8 cellular contexts compared by ENCODE assay signal in the genomic region with DNA sequence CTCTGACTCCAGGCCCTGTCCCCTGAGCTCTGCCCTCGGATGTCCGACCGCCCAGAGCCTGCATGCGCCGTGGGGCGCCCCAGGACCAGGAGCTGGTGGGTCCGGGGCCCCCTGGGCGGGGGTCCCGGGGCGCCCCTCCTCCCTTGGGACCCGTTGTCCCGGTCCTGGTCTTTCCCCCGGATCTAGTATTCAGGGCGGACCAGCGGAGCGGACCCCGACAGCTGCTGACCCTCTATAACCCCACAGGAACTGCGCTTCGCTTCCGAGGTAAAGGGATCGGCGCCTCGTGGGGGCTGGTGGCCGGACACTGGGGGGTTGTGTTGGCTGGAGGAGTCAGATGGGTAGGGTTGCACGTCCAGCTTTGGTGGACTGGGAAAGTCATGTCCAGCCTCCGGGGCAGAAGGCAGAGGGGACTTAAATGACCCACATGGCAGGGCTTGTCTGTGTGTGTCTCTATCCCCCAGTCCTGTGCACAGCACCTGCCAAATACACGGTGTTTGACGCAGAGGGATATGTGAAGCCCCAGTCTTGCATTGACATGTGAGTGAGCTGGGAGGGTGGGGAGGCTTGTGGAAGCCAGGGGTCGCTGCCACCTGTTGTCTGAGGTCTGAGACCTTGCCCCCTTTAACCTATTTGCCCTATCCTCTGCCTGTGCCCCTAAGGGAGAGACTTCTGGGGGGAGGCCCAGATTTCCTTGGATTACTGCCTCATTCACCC. TPM values are rescaled to one million over a fixed set of nuclear protein-coding genes. Genes with fewer than 3 reads are reported as not detected.
DNase-seq lines count a peak whose midpoint lies in the region; ATAC-seq, FAIRE-seq and TF ChIP-seq lines count a peak whose summit lies in the region.

No MANE protein-coding gene starts in this region.

- 6% methylated on average over 26 of the region's 29 CpGs for WGBS in K562 (ENCODE audit: insufficient coverage, low coverage, missing lambda C conversion rate)
- 7% methylated on average over 6 of the region's 29 CpGs for WGBS in right lobe of liver (ENCODE audit: insufficient coverage, low coverage, low lambda C conversion rate, missing lambda C conversion rate)
- WGBS in transverse colon (ENCODE audit: low coverage in 1 of 2), 2 donors, result 1% methylated on average over 28 of the region's 29 CpGs; no CpG with 5 or more reads in 1 of the 2 donors

- H3K4me1 ChIP-seq in K562 (replicated peaks in 1 of 2; ENCODE audit: control insufficient read depth in 2 of 2, insufficient read depth in 2 of 2, low read length in 2 of 2) (peaks cover 19 to 28% of the 10 kb centered on the region in 2 experiments; a peak in 4 of 5 replicates), right lobe of liver (peaks cover 0 to 12% (median 0%) of the 10 kb centered on the region in 4 donors), transverse colon (peaks cover 4 to 20% (median 8%) of the 10 kb centered on the region in 4 donors)

- in situ Hi-C loops in K562 (cut with MboI), result no loop called here
- in situ Hi-C loops in transverse colon (cut with MboI; ENCODE audit: low pct_ligation_motif_present in 1 of 4, low pct_unique_long_range_greater_than_20kb in 1 of 4, low sequenced_read_pairs in 3 of 4), result no loop called here

- peak; percentile 42 to 50 for TF ChIP-seq RAD21 in K562 (CRISPR knock-in tag; conservative IDR thresholded peaks at IDR 0.05 in 1 of 2, IDR thresholded peaks at IDR 0.05 in 1 of 2)

- H3K9me1 ChIP-seq in K562 (ENCODE audit: control insufficient read depth, insufficient read depth, low read length), result no peaks in the 10 kb centered on the region

- TF ChIP-seq CTCF in LNCaP clone FGC (IDR thresholded peaks at IDR 0.05; ENCODE audit: control insufficient read depth, extremely low read depth, insufficient read depth) (no peak), K562 (IDR thresholded peaks at IDR 0.05 in 2 of 3, conservative IDR thresholded peaks at IDR 0.05 in 1 of 3; ENCODE audit: insufficient read depth in 2 of 3, low read depth in 1 of 3, low read length in 3 of 3) (peak; percentile 51 to 55 (median 53); a peak in 5 of 6 replicates), right lobe of liver (IDR thresholded peaks at IDR 0.05) (peak in 1 of 4 donors; percentile 8), transverse colon (IDR thresholded peaks at IDR 0.05) (no peak)

- POLR2A ChIA-PET in K562 (lab: Yijun Ruan, JAX), result interaction anchor here (0.6 to 5.9 kb wide), 18 partner anchors 10 to 184 kb away, joined by 3 to 54 read pairs (median 5); a partner anchor contains a TSS

- DNase-seq in LNCaP clone FGC (ENCODE audit: low read depth) (no peak), K562 (ENCODE audit: extremely low read depth in 1 of 4, low spot score in 3 of 4) (peak in 3 of 4 experiments; percentile 45 to 64 (median 63)), right lobe of liver (no peak), transverse colon (no peak), SIG-M5 treated with dmso at 0.1 percent for 504 hours (lab: John Stamatoyannopoulos, UW; ENCODE audit: unreplicated experiment) (no peak), pons (ENCODE audit: low spot score) (no peak), NCI-H524 treated with DMSO at 0.1 percent for 48 hours (lab: John Stamatoyannopoulos, UW) (no peak)

- H3K9ac ChIP-seq in K562 (ENCODE audit: insufficient read depth in 1 of 2, low read depth in 2 of 2, low read length in 2 of 2), result peak overlapping the region; percentile 63 to 95

- TF ChIP-seq EP300 in K562 (IDR thresholded peaks at IDR 0.05; ENCODE audit: low read length), result no peak
- TF ChIP-seq EP300 in transverse colon (IDR thresholded peaks at IDR 0.05; ENCODE audit: low read depth), result no peak

- H3K27ac ChIP-seq in K562 (ENCODE audit: extremely low read depth, low read depth, low read length) (peak overlapping the region; percentile 12; the same call in 2 of the 3 replicates), right lobe of liver (peak overlapping the region in 2 of 3 donors; percentile 69 to 94), transverse colon (peak overlapping the region; percentile 89 to 99 (median 92))

- peaks cover 6% of the 10 kb centered on the region; the same call in 2 of the 3 replicates for H3K79me2 ChIP-seq in K562 (ENCODE audit: control insufficient read depth, insufficient read depth, low read length)

- TSS peak; percentile 78 for BruUV-seq in K562 (replicated peaks; lab: Mats Ljungman, UMichigan)

- ATAC-seq in GM18511 (IDR thresholded peaks at IDR 0.05; ENCODE audit: unreplicated experiment) (peak; percentile 12), K562 (peak; percentile 35), right lobe of liver (peak; percentile 1 to 10 (median 2))

- peak overlapping the region; percentile 81 for H3K4me2 ChIP-seq in K562 (ENCODE audit: insufficient read depth, low read length)

- H2AFZ ChIP-seq in K562 (ENCODE audit: low read depth, low read length), result peak overlapping the region; percentile 41

- no peak for FAIRE-seq in K562 (lab: Jason Lieb, UNC)

- H3K36me3 ChIP-seq in K562 (ENCODE audit: control insufficient read depth, insufficient read depth, low read length) (peaks cover 3% of the 10 kb centered on the region; the same call in 1 of the 3 replicates), right lobe of liver (no peaks in the 10 kb centered on the region), transverse colon (no peaks in the 10 kb centered on the region)

- TF ChIP-seq POLR2A in K562 (conservative IDR thresholded peaks at IDR 0.05), result no peak
- no peak for TF ChIP-seq POLR2A in right lobe of liver (IDR thresholded peaks at IDR 0.05)
- TF ChIP-seq POLR2A in transverse colon (IDR thresholded peaks at IDR 0.05), result no peak

- intact Hi-C loops in K562 (cut with micrococcal nuclease), result loop anchor here (1.0 to 2.0 kb wide), 2 partner anchors 60 to 78 kb away; a partner anchor contains a TSS
- intact Hi-C loops in right lobe of liver (cut with DNase I), result no loop called here
- intact Hi-C loops in transverse colon (cut with DNase I; ENCODE audit: low total_unique reads), result no loop called here

- CTCF ChIA-PET in K562 (lab: Yijun Ruan, JAX; ENCODE audit: low intra/inter-chr PET ratio), result interaction anchor here (0.6 kb wide), 3 partner anchors 68 to 382 kb away, joined by 3 to 5 read pairs (median 3); no protein-coding TSS in a partner anchor

- no peaks in the 10 kb centered on the region for H3K27me3 ChIP-seq in K562 (ENCODE audit: control insufficient read depth in 2 of 2, insufficient read depth in 2 of 2, low read length in 2 of 2)
- no peaks in the 10 kb centered on the region for H3K27me3 ChIP-seq in right lobe of liver
- no peaks in the 10 kb centered on the region for H3K27me3 ChIP-seq in transverse colon

- no peaks in the 10 kb centered on the region for H4K20me1 ChIP-seq in K562 (replicated peaks; ENCODE audit: control insufficient read depth, insufficient read depth, low read length)

- H3K4me3 ChIP-seq in LNCaP clone FGC (ENCODE audit: low read depth, low read length) (peak overlapping the region; percentile 89), K562 (peak overlapping the region; percentile 52), right lobe of liver (peak overlapping the region; percentile 68 to 73 (median 71)), transverse colon (peak overlapping the region; percentile 51 to 89 (median 70))

- H3K9me3 ChIP-seq in K562 (replicated peaks; ENCODE audit: control insufficient read depth, insufficient read depth, low read depth, low read length) (no peaks in the 10 kb centered on the region), right lobe of liver (no peaks in the 10 kb centered on the region), transverse colon (no peaks in the 10 kb centered on the region)

RNA-seq across cellular contexts. Expression of a gene that starts 0.5 kb away (rescaled TPM):
- 7.4 and 17.6 TPM in 2 replicates for total RNA-seq in K562 (2011; cell fraction: chromatin; rRNA removed; ENCODE audit: low replicate concordance)
- 17.5 and 20.3 TPM in 2 replicates for total RNA-seq in K562 (2011; cell fraction: nucleolus; rRNA removed)
- 13.9 and 15.0 TPM in 2 replicates for total RNA-seq in K562 (2011; cell fraction: nucleoplasm; rRNA removed)
- total RNA-seq in K562 (2014; rRNA removed), result 7.3 and 18.3 TPM in 2 replicates
- 3.4 and 4.3 TPM in 2 replicates for total RNA-seq in K562 (2014; rRNA removed; fragmentation: Illumina TruSeq; extraction: Trizol)
- 5.8 and 6.9 TPM in 2 replicates for total RNA-seq in K562 (2015; rRNA removed; fragmentation: Illumina TruSeq; extraction: Trizol)
- 29.0 and 32.1 TPM in 2 replicates for total RNA-seq in K562 (2021)
- 9.1 and 18.6 TPM in 2 replicates for polyA plus RNA-seq in K562 (2011; rRNA removed)
- polyA plus RNA-seq in K562 (2011; cell fraction: cytosol; rRNA removed), result 8.8 and 23.5 TPM in 2 replicates
- polyA plus RNA-seq in K562 (2011; cell fraction: nucleus; rRNA removed), result 23.6 and 37.0 TPM in 2 replicates
- 26.6 and 27.6 TPM in 2 replicates for polyA plus RNA-seq in K562 (2012)
- polyA plus RNA-seq in K562 (2014; fragmentation: Illumina TruSeq; extraction: Trizol), result 15.3 and 27.4 TPM in 2 replicates
- 1 to 10 TPM; 1.4 to 2.6 TPM for polyA plus RNA-seq in K562 (2014; fragmentation: Nextera tagmentation; extraction: Ambion mirVana)
- 14.1 and 15.0 TPM in 2 replicates for polyA plus RNA-seq in K562 (2014; rRNA removed)
- polyA minus RNA-seq in K562 (2011; rRNA and poly(A)+ RNA removed), result 2.5 and 3.4 TPM in 2 replicates
- polyA minus RNA-seq in K562 (2011; cell fraction: cytosol; rRNA and poly(A)+ RNA removed), result 5.8 and 6.3 TPM in 2 replicates
- polyA minus RNA-seq in K562 (2011; cell fraction: nucleus; rRNA and poly(A)+ RNA removed), result 8.1 and 8.6 TPM in 2 replicates
- 10 to 100 TPM in 5 of 6 experiments, 1 to 10 TPM in 1; 8.6 to 19.3 (median 13.9) TPM for total RNA-seq in right lobe of liver
- total RNA-seq in transverse colon, result 10 to 100 TPM; 13.5 to 39.6 (median 18.4) TPM

RNA-seq across cellular contexts. Expression of a gene that starts 10.7 kb away (rescaled TPM):
- 11.5 and 28.7 TPM in 2 replicates for total RNA-seq in K562 (2011; cell fraction: chromatin; rRNA removed; ENCODE audit: low replicate concordance)
- 29.5 and 34.2 TPM in 2 replicates for total RNA-seq in K562 (2011; cell fraction: nucleolus; rRNA removed)
- total RNA-seq in K562 (2011; cell fraction: nucleoplasm; rRNA removed), result 23.0 and 24.9 TPM in 2 replicates
- total RNA-seq in K562 (2014; rRNA removed) (13.5 and 14.1 TPM in 2 replicates), K562 (2014; rRNA removed; fragmentation: Illumina TruSeq; extraction: Trizol) (3.8 and 4.5 TPM in 2 replicates), K562 (2015; rRNA removed; fragmentation: Illumina TruSeq; extraction: Trizol) (8.9 and 10.0 TPM in 2 replicates), K562 (2021) (32.4 and 33.9 TPM in 2 replicates), right lobe of liver (10 to 100 TPM; 10.9 to 48.5 (median 23.6) TPM), transverse colon (10 to 100 TPM in 2 of 4 donors, 1 to 10 TPM in 2; 5.6 to 46.2 (median 11.7) TPM)
- polyA plus RNA-seq in K562 (2011; rRNA removed) (5.0 and 11.8 TPM in 2 replicates), K562 (2014; fragmentation: Illumina TruSeq; extraction: Trizol) (30.4 and 31.8 TPM in 2 replicates), K562 (2014; fragmentation: Nextera tagmentation; extraction: Ambion mirVana) (1 to 10 TPM; 5.2 to 5.4 TPM), K562 (2014; rRNA removed) (28.0 and 28.6 TPM in 2 replicates)
- polyA plus RNA-seq in K562 (2011; cell fraction: cytosol; rRNA removed), result 9.0 and 11.0 TPM in 2 replicates
- polyA plus RNA-seq in K562 (2011; cell fraction: nucleus; rRNA removed), result 59.3 and 94.1 TPM in 2 replicates
- 21.8 and 34.6 TPM in 2 replicates for polyA plus RNA-seq in K562 (2012)
- polyA minus RNA-seq in K562 (2011; rRNA and poly(A)+ RNA removed), result 1.6 and 2.0 TPM in 2 replicates
- polyA minus RNA-seq in K562 (2011; cell fraction: cytosol; rRNA and poly(A)+ RNA removed), result 5.7 and 10.1 TPM in 2 replicates
- polyA minus RNA-seq in K562 (2011; cell fraction: nucleus; rRNA and poly(A)+ RNA removed), result 7.3 and 10.7 TPM in 2 replicates

RNA-seq across cellular contexts. Expression of a gene that starts 26.8 kb away (rescaled TPM):
- 1.5 and 2.7 TPM in 2 replicates for total RNA-seq in K562 (2011; cell fraction: chromatin; rRNA removed; ENCODE audit: low replicate concordance)
- 1.6 and 2.0 TPM in 2 replicates for total RNA-seq in K562 (2011; cell fraction: nucleolus; rRNA removed)
- 1.1 and 2.1 TPM in 2 replicates for total RNA-seq in K562 (2011; cell fraction: nucleoplasm; rRNA removed)
- total RNA-seq in K562 (2014; rRNA removed) (0.50 and 1.4 TPM in 2 replicates), K562 (2014; rRNA removed; fragmentation: Illumina TruSeq; extraction: Trizol) (0.10 and 0.33 TPM in 2 replicates), K562 (2015; rRNA removed; fragmentation: Illumina TruSeq; extraction: Trizol) (0.49 and 0.51 TPM in 2 replicates), K562 (2021) (0.94 and 0.95 TPM in 2 replicates), right lobe of liver (1 to 10 TPM in 1 of 6 experiments, under 1 TPM in 5; 0.25 to 1.0 (median 0.45) TPM), transverse colon (under 1 TPM in 2 of 4 donors, not detected in 2; 0.14 to 0.79 TPM)
- polyA plus RNA-seq in K562 (2011; rRNA removed) (0.50 and 0.57 TPM in 2 replicates), K562 (2014; fragmentation: Illumina TruSeq; extraction: Trizol) (0.42 and 0.80 TPM in 2 replicates), K562 (2014; fragmentation: Nextera tagmentation; extraction: Ambion mirVana) (under 1 TPM; 0.17 to 0.27 TPM), K562 (2014; rRNA removed) (0.73 and 1.3 TPM in 2 replicates)
- 0.86 and 1.00 TPM in 2 replicates for polyA plus RNA-seq in K562 (2011; cell fraction: cytosol; rRNA removed)
- polyA plus RNA-seq in K562 (2011; cell fraction: nucleus; rRNA removed), result 2.1 and 3.5 TPM in 2 replicates
- polyA plus RNA-seq in K562 (2012), result 0.52 and 1.0 TPM in 2 replicates
- polyA minus RNA-seq in K562 (2011; rRNA and poly(A)+ RNA removed), result 0.51 and 0.84 TPM in 2 replicates
- 0.67 TPM in 1 of 2 replicates, not detected in the other for polyA minus RNA-seq in K562 (2011; cell fraction: cytosol; rRNA and poly(A)+ RNA removed)
- polyA minus RNA-seq in K562 (2011; cell fraction: nucleus; rRNA and poly(A)+ RNA removed), result 0.67 and 0.78 TPM in 2 replicates

RNA-seq across cellular contexts. Expression of a gene that starts 27.0 kb away (rescaled TPM):
- 117 and 377 TPM in 2 replicates for total RNA-seq in K562 (2011; cell fraction: chromatin; rRNA removed; ENCODE audit: low replicate concordance)
- total RNA-seq in K562 (2011; cell fraction: nucleolus; rRNA removed), result 224 and 228 TPM in 2 replicates
- total RNA-seq in K562 (2011; cell fraction: nucleoplasm; rRNA removed), result 133 and 136 TPM in 2 replicates
- total RNA-seq in K562 (2014; rRNA removed) (15.0 and 33.7 TPM in 2 replicates), K562 (2014; rRNA removed; fragmentation: Illumina TruSeq; extraction: Trizol) (3.3 and 6.0 TPM in 2 replicates), K562 (2015; rRNA removed; fragmentation: Illumina TruSeq; extraction: Trizol) (15.0 and 17.2 TPM in 2 replicates), K562 (2021) (56.0 and 63.3 TPM in 2 replicates), right lobe of liver (10 to 100 TPM; 19.5 to 39.1 (median 24.7) TPM), transverse colon (100 to 1,000 TPM; 115 to 508 (median 151) TPM)
- polyA plus RNA-seq in K562 (2011; rRNA removed) (9.0 and 22.2 TPM in 2 replicates), K562 (2014; fragmentation: Illumina TruSeq; extraction: Trizol) (15.7 and 28.6 TPM in 2 replicates), K562 (2014; fragmentation: Nextera tagmentation; extraction: Ambion mirVana) (under 1 TPM; 0.06 to 0.25 TPM), K562 (2014; rRNA removed) (41.0 and 53.0 TPM in 2 replicates)
- polyA plus RNA-seq in K562 (2011; cell fraction: cytosol; rRNA removed), result 8.5 and 16.9 TPM in 2 replicates
- 184 and 234 TPM in 2 replicates for polyA plus RNA-seq in K562 (2011; cell fraction: nucleus; rRNA removed)
- polyA plus RNA-seq in K562 (2012), result 28.5 and 77.6 TPM in 2 replicates
- polyA minus RNA-seq in K562 (2011; rRNA and poly(A)+ RNA removed), result 7.4 and 7.6 TPM in 2 replicates
- 25.4 and 28.8 TPM in 2 replicates for polyA minus RNA-seq in K562 (2011; cell fraction: cytosol; rRNA and poly(A)+ RNA removed)
- polyA minus RNA-seq in K562 (2011; cell fraction: nucleus; rRNA and poly(A)+ RNA removed), result 61.5 and 71.8 TPM in 2 replicates

RNA-seq across cellular contexts. Expression of a gene that starts 28.5 kb away (rescaled TPM):
- 166 and 461 TPM in 2 replicates for total RNA-seq in K562 (2011; cell fraction: chromatin; rRNA removed; ENCODE audit: low replicate concordance)
- 349 and 384 TPM in 2 replicates for total RNA-seq in K562 (2011; cell fraction: nucleolus; rRNA removed)
- 215 and 227 TPM in 2 replicates for total RNA-seq in K562 (2011; cell fraction: nucleoplasm; rRNA removed)
- total RNA-seq in K562 (2014; rRNA removed) (71.6 and 92.0 TPM in 2 replicates), K562 (2014; rRNA removed; fragmentation: Illumina TruSeq; extraction: Trizol) (16.3 and 21.7 TPM in 2 replicates), K562 (2015; rRNA removed; fragmentation: Illumina TruSeq; extraction: Trizol) (40.8 and 44.0 TPM in 2 replicates), K562 (2021) (121 and 123 TPM in 2 replicates), right lobe of liver (100 to 1,000 TPM; 413 to 669 (median 501) TPM), transverse colon (under 1 TPM in 3 of 4 donors, not detected in 1; 0.60 to 0.68 (median 0.64) TPM)
- polyA plus RNA-seq in K562 (2011; rRNA removed) (51.1 and 65.2 TPM in 2 replicates), K562 (2014; fragmentation: Illumina TruSeq; extraction: Trizol) (55.3 and 63.5 TPM in 2 replicates), K562 (2014; fragmentation: Nextera tagmentation; extraction: Ambion mirVana) (1 to 10 TPM; 3.8 to 4.7 TPM), K562 (2014; rRNA removed) (82.0 and 88.6 TPM in 2 replicates)
- 41.2 and 121 TPM in 2 replicates for polyA plus RNA-seq in K562 (2011; cell fraction: cytosol; rRNA removed)
- polyA plus RNA-seq in K562 (2011; cell fraction: nucleus; rRNA removed), result 267 and 470 TPM in 2 replicates
- polyA plus RNA-seq in K562 (2012), result 124 and 131 TPM in 2 replicates
- 12.8 and 26.7 TPM in 2 replicates for polyA minus RNA-seq in K562 (2011; rRNA and poly(A)+ RNA removed)
- polyA minus RNA-seq in K562 (2011; cell fraction: cytosol; rRNA and poly(A)+ RNA removed), result 58.1 and 69.5 TPM in 2 replicates
- polyA minus RNA-seq in K562 (2011; cell fraction: nucleus; rRNA and poly(A)+ RNA removed), result 62.4 and 89.8 TPM in 2 replicates

Comparison
In these comparisons a context has a peak if more than half of its experiments do, and no peak if none do; other contexts are left out.
1. DNase-seq: peak in K562 (3 of 4); none in LNCaP clone FGC (single experiment), right lobe of liver (0 of 3), transverse colon (single experiment), SIG-M5 treated with dmso at 0.1 percent for 504 hours (single experiment), pons (single experiment) and NCI-H524 treated with DMSO at 0.1 percent for 48 hours (single experiment).
2. CTCF ChIP-seq: peak in K562 (3 of 3); none in LNCaP clone FGC (single experiment) and transverse colon (0 of 5).
3. H3K27ac ChIP-seq: peak in every context shown above with its lines; median percentile 92 in transverse colon; 82 in right lobe of liver; 12 in K562.
4. Peak in every context shown above with its lines, with median percentiles within 50 percentile points of each other: ATAC-seq and H3K4me3 ChIP-seq.